8 cellular contexts compared by ENCODE assay signal in genomic region chr10:100327007-100327700, GRCh38. TPM values are rescaled to one million over a fixed set of nuclear protein-coding genes. Genes with fewer than 3 reads are reported as not detected.
DNase-seq lines count a peak whose midpoint lies in the region; ATAC-seq and TF ChIP-seq lines count a peak whose summit lies in the region.

No MANE protein-coding gene starts in this region.

- CTCF ChIA-PET in activated CD8-positive, alpha-beta memory T cell treated with anti-CD3 and anti-CD28 coated beads, Interleukin-2, amount 10 ng/mL, durations not matched to agents 7 days and 5 days (lab: Charles Lee): interaction anchor here (0.9 to 2.9 kb wide), 6 partner anchors 12 to 191 kb away, joined by 3 to 10 read pairs (median 5); no protein-coding TSS in a partner anchor

- no peak overlapping the region for H3K4me3 Mint-ChIP-seq in activated CD8-positive, alpha-beta memory T cell treated with anti-CD3 and anti-CD28 coated beads, Interleukin-2, amount 10 ng/mL, durations not matched to agents 7 days and 5 days
- H3K4me3 Mint-ChIP-seq in activated naive CD8-positive, alpha-beta T cell: no peak overlapping the region
- peak overlapping the region; percentile 52 to 56 for H3K4me3 Mint-ChIP-seq in stimulated activated naive CD8-positive, alpha-beta T cell treated with anti-CD3 and anti-CD28 coated beads, Interleukin-15, amount 100 ng/mL, for 72 hours

- peaks cover 17% of the 10 kb centered on the region for H3K27me3 ChIP-seq in brain microvascular endothelial cell (replicated peaks)

- no peak for TF ChIP-seq CTCF in brain microvascular endothelial cell (IDR thresholded peaks at IDR 0.05; ENCODE audit: low read depth, low read length, missing control alignments)

- in situ Hi-C loops in brain microvascular endothelial cell (cut with HindIII; ENCODE audit: low pct_ligation_motif_present, low sequenced_read_pairs): loop anchor here (25.0 kb wide), 2 partner anchors 110 to 185 kb away; partner anchors contain the start of gene SEC31B

- no peak overlapping the region for H3K4me3 ChIP-seq in brain microvascular endothelial cell (ENCODE audit: low read depth, low read length)

- H3K27ac Mint-ChIP-seq in activated CD8-positive, alpha-beta memory T cell treated with anti-CD3 and anti-CD28 coated beads, Interleukin-2, amount 10 ng/mL, durations not matched to agents 7 days and 5 days: no peak overlapping the region
- H3K27ac Mint-ChIP-seq in activated naive CD8-positive, alpha-beta T cell: peak overlapping the region; percentile 46
- peak overlapping the region; percentile 42 to 92 for H3K27ac Mint-ChIP-seq in stimulated activated naive CD8-positive, alpha-beta T cell treated with anti-CD3 and anti-CD28 coated beads, Interleukin-15, amount 100 ng/mL, for 72 hours

- H3K36me3 ChIP-seq in KOPT-K1 (ENCODE audit: insufficient read depth, low read length) (no peaks in the 10 kb centered on the region), brain microvascular endothelial cell (replicated peaks) (no peaks in the 10 kb centered on the region)

- H3K36me3 Mint-ChIP-seq in activated CD8-positive, alpha-beta memory T cell treated with anti-CD3 and anti-CD28 coated beads, Interleukin-2, amount 10 ng/mL, durations not matched to agents 7 days and 5 days: no peaks in the 10 kb centered on the region
- no peaks in the 10 kb centered on the region for H3K36me3 Mint-ChIP-seq in activated naive CD8-positive, alpha-beta T cell

- peaks cover 24% of the 10 kb centered on the region for H3K27me3 Mint-ChIP-seq in activated CD8-positive, alpha-beta memory T cell treated with anti-CD3 and anti-CD28 coated beads, Interleukin-2, amount 10 ng/mL, durations not matched to agents 7 days and 5 days
- H3K27me3 Mint-ChIP-seq in activated naive CD8-positive, alpha-beta T cell: no peaks in the 10 kb centered on the region
- peaks cover 16% of the 10 kb centered on the region for H3K27me3 Mint-ChIP-seq in stimulated activated naive CD8-positive, alpha-beta T cell treated with anti-CD3 and anti-CD28 coated beads, Interleukin-15, amount 100 ng/mL, for 72 hours

- H3K27ac ChIP-seq in KOPT-K1 (ENCODE audit: low read depth, low read length, poor library complexity, severe bottlenecking) (peak overlapping the region; percentile 15), brain microvascular endothelial cell (no peak overlapping the region)

- ATAC-seq in activated CD8-positive, alpha-beta memory T cell treated with anti-CD3 and anti-CD28 coated beads, Interleukin-2, amount 10 ng/mL, durations not matched to agents 7 days and 5 days: peak; percentile 82
- peak; percentile 99 for ATAC-seq in GM21737 (IDR thresholded peaks at IDR 0.05; ENCODE audit: unreplicated experiment)
- ATAC-seq in stimulated activated naive CD8-positive, alpha-beta T cell treated with anti-CD3 and anti-CD28 coated beads, Interleukin-15, amount 100 ng/mL, for 72 hours: peak; percentile 99

- H3K9me3 ChIP-seq in KOPT-K1 (ENCODE audit: insufficient read depth, low read length, poor library complexity, severe bottlenecking): no peaks in the 10 kb centered on the region

- peaks cover 11% of the 10 kb centered on the region for H3K4me1 Mint-ChIP-seq in activated CD8-positive, alpha-beta memory T cell treated with anti-CD3 and anti-CD28 coated beads, Interleukin-2, amount 10 ng/mL, durations not matched to agents 7 days and 5 days
- peaks cover 12% of the 10 kb centered on the region for H3K4me1 Mint-ChIP-seq in activated naive CD8-positive, alpha-beta T cell (ENCODE audit: low read depth)
- H3K4me1 Mint-ChIP-seq in stimulated activated naive CD8-positive, alpha-beta T cell treated with anti-CD3 and anti-CD28 coated beads, Interleukin-15, amount 100 ng/mL, for 72 hours: peaks cover 17% of the 10 kb centered on the region

- no peaks in the 10 kb centered on the region for H3K9me3 Mint-ChIP-seq in activated CD8-positive, alpha-beta memory T cell treated with anti-CD3 and anti-CD28 coated beads, Interleukin-2, amount 10 ng/mL, durations not matched to agents 7 days and 5 days (ENCODE audit: low read depth)
- no peaks in the 10 kb centered on the region for H3K9me3 Mint-ChIP-seq in activated naive CD8-positive, alpha-beta T cell (ENCODE audit: low read depth)
- H3K9me3 Mint-ChIP-seq in stimulated activated naive CD8-positive, alpha-beta T cell treated with anti-CD3 and anti-CD28 coated beads, Interleukin-15, amount 100 ng/mL, for 72 hours: no peaks in the 10 kb centered on the region

- DNase-seq in activated CD8-positive, alpha-beta memory T cell treated with anti-CD3 and anti-CD28 coated beads, Interleukin-2, amount 10 ng/mL, durations not matched to agents 7 days and 5 days: peak; percentile 61
- DNase-seq in activated CD8-positive, alpha-beta memory T cell treated with anti-CD3 and anti-CD28 coated beads, Interleukin-2, amount 50 U/mL, for 48 hours: no peak
- DNase-seq in stimulated activated naive CD8-positive, alpha-beta T cell treated with anti-CD3 and anti-CD28 coated beads, Interleukin-15, amount 100 ng/mL, for 72 hours: peak; percentile 42 to 62
- no peak for DNase-seq in brain microvascular endothelial cell
- no peak for DNase-seq in SHP77 treated with DMSO at 0.1 percent for 48 hours (lab: John Stamatoyannopoulos, UW)

RNA-seq across cellular contexts. Expression of gene PKD2L1, which starts 2.9 kb away (rescaled TPM):
- not detected for total RNA-seq in activated CD8-positive, alpha-beta memory T cell treated with anti-CD3 and anti-CD28 coated beads, Interleukin-2, amount 10 ng/mL, durations not matched to agents 7 days and 5 days

RNA-seq across cellular contexts. Expression of gene SCD, which starts 19.9 kb away (rescaled TPM):
- 100 to 1,000 TPM; 121 to 134 TPM for total RNA-seq in activated CD8-positive, alpha-beta memory T cell treated with anti-CD3 and anti-CD28 coated beads, Interleukin-2, amount 10 ng/mL, durations not matched to agents 7 days and 5 days

RNA-seq across cellular contexts. Expression of gene BLOC1S2, which starts 40.7 kb away (rescaled TPM):
- 10 to 100 TPM; 43.1 to 58.6 TPM for total RNA-seq in activated CD8-positive, alpha-beta memory T cell treated with anti-CD3 and anti-CD28 coated beads, Interleukin-2, amount 10 ng/mL, durations not matched to agents 7 days and 5 days

RNA-seq across cellular contexts. Expression of gene CWF19L1, which starts 59.7 kb away (rescaled TPM):
- 10 to 100 TPM; 44.6 to 47.6 TPM for total RNA-seq in activated CD8-positive, alpha-beta memory T cell treated with anti-CD3 and anti-CD28 coated beads, Interleukin-2, amount 10 ng/mL, durations not matched to agents 7 days and 5 days

Comparison
In these comparisons a context has a peak if more than half of its experiments do, and no peak if none do; other contexts are left out.
1. DNase-seq: peak in activated CD8-positive, alpha-beta memory T cell treated with anti-CD3 and anti-CD28 coated beads, Interleukin-2, amount 10 ng/mL, durations not matched to agents 7 days and 5 days (single experiment) and stimulated activated naive CD8-positive, alpha-beta T cell treated with anti-CD3 and anti-CD28 coated beads, Interleukin-15, amount 100 ng/mL, for 72 hours (2 of 2); none in activated CD8-positive, alpha-beta memory T cell treated with anti-CD3 and anti-CD28 coated beads, Interleukin-2, amount 50 U/mL, for 48 hours (single experiment), brain microvascular endothelial cell (single experiment) and SHP77 treated with DMSO at 0.1 percent for 48 hours (single experiment).
2. H3K4me3 Mint-ChIP-seq: peak in stimulated activated naive CD8-positive, alpha-beta T cell treated with anti-CD3 and anti-CD28 coated beads, Interleukin-15, amount 100 ng/mL, for 72 hours (2 of 2); none in activated CD8-positive, alpha-beta memory T cell treated with anti-CD3 and anti-CD28 coated beads, Interleukin-2, amount 10 ng/mL, durations not matched to agents 7 days and 5 days (single experiment) and activated naive CD8-positive, alpha-beta T cell (single experiment).
3. Peak in every context shown above with its lines, with median percentiles within 50 percentile points of each other: ATAC-seq.